In the genomic region with DNA sequence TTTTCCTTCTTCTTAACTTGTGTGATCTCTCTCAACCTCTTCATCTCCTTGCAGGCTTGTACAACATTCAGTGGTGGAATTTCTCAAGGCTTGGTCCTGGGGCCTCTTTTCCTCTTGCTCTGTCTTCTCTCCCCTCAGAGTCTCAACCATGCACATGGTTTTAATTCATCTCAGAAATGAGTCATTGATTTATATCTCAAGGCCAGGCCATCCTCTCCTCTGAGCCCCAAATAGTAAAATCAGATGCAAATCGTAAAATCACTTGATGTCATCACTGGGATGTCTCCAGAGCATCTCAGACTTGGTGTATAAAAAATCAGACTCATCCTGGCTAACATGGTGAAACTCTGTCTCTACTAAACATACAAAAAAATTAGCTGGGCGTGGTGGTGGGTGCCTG, we compare ENCODE assay signal across 17 cellular contexts.
"Had no signal": no experiment of that assay in that cellular context is flagged by ENCODE, and none has a peak within 500 bp of the region (broad histone marks: within the 10 kb centered on the region; RNA-seq: fewer than 3 reads in every experiment).

No MANE protein-coding gene starts in this region.

- H3K27ac ChIP-seq: body of pancreas, coronary artery, neutrophil had no signal

- H3K27me3 ChIP-seq: body of pancreas, neutrophil had no signal

- H3K36me3 ChIP-seq: neutrophil had no signal

- H3K4me1 ChIP-seq: body of pancreas had no signal

- H3K9me3 ChIP-seq: body of pancreas, neutrophil had no signal

- DNase-seq: activated CD4-positive, CD25-positive, alpha-beta regulatory T cell; activated effector memory CD4-positive, alpha-beta T cell treated with Interleukin-2 at 50 U/mL for 16 hours; activated T-cell treated with anti-CD3 and anti-CD28 coated beads, Interleukin-2, amount 50 U/mL, for 1 hour; amniotic stem cell; body of pancreas; central memory CD4-positive, alpha-beta T cell; effector CD4-positive, alpha-beta T cell; glutamatergic neuron; immature natural killer cell; left colon; naive thymus-derived CD8-positive, alpha-beta T cell; right cardiac atrium; T-helper 2 cell had no signal

- FAIRE-seq: TTC549 had no signal

- H3K4me3 ChIP-seq: body of pancreas, coronary artery, smooth muscle cell had no signal

- H3K4me2 ChIP-seq: smooth muscle cell had no signal
